15 cellular contexts compared by ENCODE assay signal in the genomic region with DNA sequence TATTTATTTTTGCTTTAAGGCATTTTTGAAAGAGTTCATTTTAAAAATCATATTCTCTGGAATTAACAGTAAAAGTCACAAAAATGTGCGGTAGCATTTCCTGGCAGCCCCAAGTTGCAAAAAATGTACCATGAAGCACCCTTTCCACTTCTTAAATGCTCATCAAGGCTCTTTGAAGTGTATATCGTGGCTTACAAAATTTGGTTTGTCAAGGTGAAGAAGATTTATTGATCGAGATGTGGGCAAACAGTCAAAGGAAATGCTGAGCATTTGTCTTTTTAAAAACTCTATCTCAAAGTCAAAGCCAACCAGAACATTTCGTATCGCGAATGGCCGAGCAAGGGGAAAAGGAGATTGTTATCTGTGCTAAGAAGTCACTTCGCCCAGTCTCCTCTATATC.
DNase-seq lines count a peak whose midpoint lies in the region; ATAC-seq lines count a peak whose summit lies in the region.
"Had no signal": no experiment of that assay in that cellular context is flagged by ENCODE, and none has a peak within 500 bp of the region (broad histone marks: within the 10 kb centered on the region; RNA-seq: fewer than 3 reads in every experiment).

No MANE protein-coding gene starts in this region.

- no peak overlapping the region for H3K27ac ChIP-seq in naive thymus-derived CD4-positive, alpha-beta T cell (ENCODE audit: low read depth, low read length)

- peaks cover 10% of the 10 kb centered on the region for H3K4me1 Mint-ChIP-seq in activated T-cell treated with anti-CD3 and anti-CD28 coated beads, Interleukin-2, amount 50 U/mL, for 72 hours (ENCODE audit: low read depth)
- no peaks in the 10 kb centered on the region for H3K4me1 Mint-ChIP-seq in activated T-cell treated with anti-CD3 and anti-CD28 coated beads, Interleukin-2, amount 50 U/mL, for 4 hours (ENCODE audit: low read depth)
- H3K4me1 Mint-ChIP-seq in naive thymus-derived CD4-positive, alpha-beta T cell, result peaks cover 0 to 12% (median 9%) of the 10 kb centered on the region in 7 donors

- H3K9me3 ChIP-seq in naive thymus-derived CD4-positive, alpha-beta T cell (ENCODE audit: control insufficient read depth in 2 of 3, low read length in 3 of 3), result no peaks in the 10 kb centered on the region

- no peak for ATAC-seq in activated T-cell treated with anti-CD3 and anti-CD28 coated beads, Interleukin-2, amount 50 U/mL, for 72 hours (replicated peaks in 1 of 2)
- no peak for ATAC-seq in activated T-cell treated with anti-CD3 and anti-CD28 coated beads, Interleukin-2, amount 50 U/mL, for 4 hours
- no peak for ATAC-seq in naive thymus-derived CD4-positive, alpha-beta T cell
- ATAC-seq: K562 had no signal

- H3K27ac Mint-ChIP-seq in activated T-cell treated with anti-CD3 and anti-CD28 coated beads, Interleukin-2, amount 50 U/mL, for 72 hours, result peak overlapping the region; percentile 2
- peak overlapping the region in 3 of 9 donors; percentile 6 to 20 (median 12) for H3K27ac Mint-ChIP-seq in naive thymus-derived CD4-positive, alpha-beta T cell
- H3K27ac Mint-ChIP-seq: HFFc6 had no signal

- no peaks in the 10 kb centered on the region for H3K36me3 ChIP-seq in naive thymus-derived CD4-positive, alpha-beta T cell (ENCODE audit: control insufficient read depth in 2 of 3, insufficient read depth in 3 of 3, low read length in 3 of 3)

- intact Hi-C loops in naive thymus-derived CD4-positive, alpha-beta T cell (cut with micrococcal nuclease), result no loop called here

- CTCF ChIA-PET in naive thymus-derived CD4-positive, alpha-beta T cell (lab: Charles Lee), result no interaction called here

- H3K27me3 ChIP-seq in naive thymus-derived CD4-positive, alpha-beta T cell (ENCODE audit: control insufficient read depth in 2 of 2, insufficient read depth in 2 of 2, low read length in 2 of 2), result no peaks in the 10 kb centered on the region

- H3K9me3 Mint-ChIP-seq in activated T-cell treated with anti-CD3 and anti-CD28 coated beads, Interleukin-2, amount 50 U/mL, for 72 hours, result peaks cover 0 to 6% of the 10 kb centered on the region in 2 donors
- H3K9me3 Mint-ChIP-seq in activated T-cell treated with anti-CD3 and anti-CD28 coated beads, Interleukin-2, amount 50 U/mL, for 4 hours, result peaks cover 4% of the 10 kb centered on the region
- H3K9me3 Mint-ChIP-seq in naive thymus-derived CD4-positive, alpha-beta T cell, result peaks cover 0 to 18% (median 5%) of the 10 kb centered on the region in 11 donors

- POLR2A ChIA-PET in naive thymus-derived CD4-positive, alpha-beta T cell (lab: Charles Lee), result no interaction called here

- peaks cover 0 to 1% of the 10 kb centered on the region in 2 donors for H3K36me3 Mint-ChIP-seq in activated T-cell treated with anti-CD3 and anti-CD28 coated beads, Interleukin-2, amount 50 U/mL, for 72 hours (ENCODE audit: insufficient read depth in 2 of 2)
- no peaks in the 10 kb centered on the region for H3K36me3 Mint-ChIP-seq in activated T-cell treated with anti-CD3 and anti-CD28 coated beads, Interleukin-2, amount 50 U/mL, for 4 hours (ENCODE audit: insufficient read depth)
- H3K36me3 Mint-ChIP-seq in naive thymus-derived CD4-positive, alpha-beta T cell, result peaks cover 0 to 5% (median 0%) of the 10 kb centered on the region in 5 donors

- H3K4me1 ChIP-seq in naive thymus-derived CD4-positive, alpha-beta T cell (ENCODE audit: control insufficient read depth in 2 of 2, insufficient read depth in 2 of 2, low read length in 2 of 2), result no peaks in the 10 kb centered on the region

- DNase-seq in activated T-cell treated with anti-CD3 and anti-CD28 coated beads, Interleukin-2, amount 50 U/mL, for 72 hours, result no peak
- no peak for DNase-seq in activated T-cell treated with anti-CD3 and anti-CD28 coated beads, Interleukin-2, amount 50 U/mL, for 4 hours
- peak; percentile 97 for DNase-seq in Jurkat, Clone E6-1 (ENCODE audit: low read depth, low spot score)
- peak; percentile 60 to 67 for DNase-seq in NCI-H1930 (lab: John Stamatoyannopoulos, UW)
- DNase-seq in naive thymus-derived CD4-positive, alpha-beta T cell, result no peak
- no peak for DNase-seq in HCEC 1CT
- no peak for DNase-seq in DMS 273 (lab: John Stamatoyannopoulos, UW; ENCODE audit: unreplicated experiment)
- no peak for DNase-seq in SKM-1 treated with dmso at 0.1 percent for 144 hours (lab: John Stamatoyannopoulos, UW; ENCODE audit: unreplicated experiment)
- DNase-seq: C1 segment of cervical spinal cord, DMS79, HFFc6, NCI-H2029, NCI-H345, NCI-H524 treated with DMSO at 0.1 percent for 48 hours had no signal

- H3K4me3 ChIP-seq in Jurkat, Clone E6-1 (ENCODE audit: low read length), result peak overlapping the region; percentile 29
- no peak overlapping the region for H3K4me3 ChIP-seq in naive thymus-derived CD4-positive, alpha-beta T cell (ENCODE audit: low read length)
- H3K4me3 ChIP-seq: K562 had no signal

- peaks cover 15% of the 10 kb centered on the region for H3K27me3 Mint-ChIP-seq in activated T-cell treated with anti-CD3 and anti-CD28 coated beads, Interleukin-2, amount 50 U/mL, for 72 hours (ENCODE audit: low read depth)
- H3K27me3 Mint-ChIP-seq in activated T-cell treated with anti-CD3 and anti-CD28 coated beads, Interleukin-2, amount 50 U/mL, for 4 hours (ENCODE audit: low read depth), result peaks cover 15% of the 10 kb centered on the region
- H3K27me3 Mint-ChIP-seq in naive thymus-derived CD4-positive, alpha-beta T cell, result peaks cover 10 to 40% (median 31%) of the 10 kb centered on the region in 5 donors

- H3K4me3 Mint-ChIP-seq in activated T-cell treated with anti-CD3 and anti-CD28 coated beads, Interleukin-2, amount 50 U/mL, for 72 hours, result peak overlapping the region; percentile 26 to 57
- H3K4me3 Mint-ChIP-seq in activated T-cell treated with anti-CD3 and anti-CD28 coated beads, Interleukin-2, amount 50 U/mL, for 4 hours, result no peak overlapping the region
- peak overlapping the region in 8 of 10 donors; percentile 22 to 68 (median 46) for H3K4me3 Mint-ChIP-seq in naive thymus-derived CD4-positive, alpha-beta T cell
- H3K4me3 Mint-ChIP-seq: HFFc6 had no signal

Comparison
In these comparisons a context has a peak if more than half of its experiments do, and no peak if none do; other contexts are left out.
1. DNase-seq: peak in Jurkat, Clone E6-1 (single experiment) and NCI-H1930 (2 of 2); none in activated T-cell treated with anti-CD3 and anti-CD28 coated beads, Interleukin-2, amount 50 U/mL, for 72 hours (0 of 2), activated T-cell treated with anti-CD3 and anti-CD28 coated beads, Interleukin-2, amount 50 U/mL, for 4 hours (single experiment), naive thymus-derived CD4-positive, alpha-beta T cell (0 of 9), HCEC 1CT (single experiment), DMS 273 (single experiment) and SKM-1 treated with dmso at 0.1 percent for 144 hours (single experiment).